ENCODE assay signal across 8 cellular contexts in genomic region chr9:94030318-94031179, GRCh38. TPM values are rescaled to one million over a fixed set of nuclear protein-coding genes. Genes with fewer than 3 reads are reported as not detected.
DNase-seq lines count a peak whose midpoint lies in the region; ATAC-seq, FAIRE-seq and TF ChIP-seq lines count a peak whose summit lies in the region.

No MANE protein-coding gene starts in this region.

- H2BK5ac ChIP-seq in H1 (ENCODE audit: low read depth, low read length), result peak overlapping the region; percentile 39; the same call in 1 of the 2 replicates
- H2BK5ac ChIP-seq in mesendoderm (ENCODE audit: low read length), result no peak overlapping the region

- CTCF ChIA-PET in H1 (lab: Charles Lee; ENCODE audit: partially characterized antibody), result interaction anchor here (1.7 to 2.5 kb wide), 2 partner anchors 11 to 16 kb away, joined by 5 to 10 read pairs; no protein-coding TSS in a partner anchor

- H3K27me3 ChIP-seq in H1 (replicated peaks in 1 of 4; ENCODE audit: control insufficient read depth in 3 of 4, extremely low read depth in 1 of 4, insufficient read depth in 3 of 4, low read length in 3 of 4), result peaks cover 0 to 7% (median 1%) of the 10 kb centered on the region in 4 experiments; a peak in 4 of 7 replicates
- H3K27me3 ChIP-seq in mesendoderm (ENCODE audit: insufficient read depth, low read length, poor library complexity), result no peaks in the 10 kb centered on the region

- H2BK120ac ChIP-seq in H1 (replicated peaks; ENCODE audit: low read depth, low read length) (peak overlapping the region; percentile 45), mesendoderm (ENCODE audit: low read depth, low read length) (no peak overlapping the region)

- 2% methylated on average over 69 of the region's 97 CpGs; no CpG with 5 or more reads in 1 of the 2 experiments for WGBS in H1 (ENCODE audit: extremely low coverage in 1 of 2, insufficient coverage in 1 of 2, insufficient read length in 1 of 2, insufficient replicate concordance in 2 of 2, low coverage in 1 of 2, low lambda C conversion rate in 2 of 2, missing lambda C conversion rate in 1 of 2), 2 experiments
- WGBS in mesendoderm (ENCODE audit: extremely low coverage, insufficient coverage, low lambda C conversion rate), result no CpG with 5 or more reads among the region's 97 CpGs

- H3K36me3 Mint-ChIP-seq in CD14-positive monocyte, result peaks cover 0 to 2% of the 10 kb centered on the region in 2 donors

- TF ChIP-seq RAD21 in H1 (IDR thresholded peaks at IDR 0.05 in 1 of 2, conservative IDR thresholded peaks at IDR 0.05 in 1 of 2; ENCODE audit: low read depth in 2 of 2, low read length in 2 of 2), result no peak

- H3K4me2 ChIP-seq in H1 (ENCODE audit: insufficient read depth in 1 of 2, low read depth in 2 of 2, low read length in 2 of 2) (peak overlapping the region; percentile 52 to 89), mesendoderm (ENCODE audit: low read length) (peak overlapping the region; percentile 94)

- H4K5ac ChIP-seq in H1 (ENCODE audit: insufficient read length, low read depth, low read length) (peak overlapping the region; percentile 85), mesendoderm (ENCODE audit: low read length) (no peak overlapping the region)

- H3K36me3 ChIP-seq in H1 (ENCODE audit: control insufficient read depth in 2 of 4, insufficient read depth in 4 of 4, low read length in 3 of 4), result no peaks in the 10 kb centered on the region
- no peaks in the 10 kb centered on the region for H3K36me3 ChIP-seq in mesendoderm (ENCODE audit: control insufficient read depth, insufficient read depth, low read length)

- peaks cover 4 to 14% (median 11%) of the 10 kb centered on the region in 3 donors for H3K27me3 Mint-ChIP-seq in CD14-positive monocyte (ENCODE audit: low read depth in 3 of 3)

- POLR2A ChIA-PET in H1 (lab: Charles Lee; ENCODE audit: partially characterized antibody), result interaction anchor here (0.5 to 1.9 kb wide), 4 partner anchors 26 to 602 kb away, joined by 3 to 6 read pairs (median 3); no protein-coding TSS in a partner anchor

- no peak overlapping the region for H2AK5ac ChIP-seq in H1 (ENCODE audit: low read depth, low read length)
- H2AK5ac ChIP-seq in mesendoderm (ENCODE audit: low read length), result no peak overlapping the region

- H4K8ac ChIP-seq in H1 (ENCODE audit: extremely low read depth, insufficient read depth, low read length), result peak overlapping the region; percentile 82
- H4K8ac ChIP-seq in mesendoderm (ENCODE audit: low read depth, low read length), result no peak overlapping the region

- no peaks in the 10 kb centered on the region for H3K79me1 ChIP-seq in H1 (ENCODE audit: low read depth, low read length)
- H3K79me1 ChIP-seq in mesendoderm (ENCODE audit: low read length), result no peaks in the 10 kb centered on the region

- peak overlapping the region; percentile 96 for H4K91ac ChIP-seq in H1 (replicated peaks; ENCODE audit: insufficient read length, low read length)

- H3K79me2 ChIP-seq in H1 (ENCODE audit: control insufficient read depth in 1 of 2, insufficient read depth in 2 of 2, low read length in 2 of 2), result no peaks in the 10 kb centered on the region
- no peaks in the 10 kb centered on the region for H3K79me2 ChIP-seq in mesendoderm (ENCODE audit: control insufficient read depth, insufficient read depth, low read length)

- H3K18ac ChIP-seq in H1 (ENCODE audit: extremely low read depth, low read length) (peak overlapping the region; percentile 91), mesendoderm (ENCODE audit: low read length) (peak overlapping the region; percentile 20)

- H3K27ac ChIP-seq in H1 (ENCODE audit: low read depth, low read length), result peak overlapping the region; percentile 50; the same call in 1 of the 2 replicates
- H3K27ac ChIP-seq in mesendoderm (ENCODE audit: low read depth, low read length), result no peak overlapping the region

- peak; percentile 82 to 87 for TF ChIP-seq POLR2A in H1 (IDR thresholded peaks at IDR 0.05; ENCODE audit: control extremely low read depth in 1 of 2, low read depth in 2 of 2, low read length in 2 of 2)

- FAIRE-seq in H1 (lab: Jason Lieb, UNC), result no peak

- no peak overlapping the region for H3K23ac ChIP-seq in H1 (ENCODE audit: insufficient read length)
- peak overlapping the region; percentile 94 for H3K23ac ChIP-seq in mesendoderm (ENCODE audit: low read length)

- TF ChIP-seq CTCF in CD14-positive monocyte (IDR thresholded peaks at IDR 0.05), result no peak
- no peak for TF ChIP-seq CTCF in H1 (IDR thresholded peaks at IDR 0.05; ENCODE audit: control extremely low read depth in 1 of 3, insufficient read depth in 1 of 3, low read depth in 1 of 3, low read length in 3 of 3)

- H3K4me1 ChIP-seq in H1 (replicated peaks in 1 of 4; ENCODE audit: control insufficient read depth in 3 of 4, insufficient read depth in 4 of 4, low read length in 3 of 4) (no peaks in the 10 kb centered on the region), mesendoderm (ENCODE audit: control insufficient read depth, low read depth, low read length) (no peaks in the 10 kb centered on the region)

- H2BK15ac ChIP-seq in H1 (ENCODE audit: low read length), result no peak overlapping the region
- H2BK15ac ChIP-seq in mesendoderm (replicated peaks; ENCODE audit: low read depth), result no peak overlapping the region

- H3K23me2 ChIP-seq in H1 (ENCODE audit: low read depth, low read length), result no peaks in the 10 kb centered on the region; the same call in none of the 2 replicates

- peak overlapping the region; percentile 88 for H3K56ac ChIP-seq in H1 (replicated peaks; ENCODE audit: insufficient read length, low read depth, low read length)
- H3K56ac ChIP-seq in mesendoderm (ENCODE audit: low read length), result peak overlapping the region; percentile 97

- H3K4ac ChIP-seq in H1 (replicated peaks; ENCODE audit: insufficient read length, low read depth, low read length), result no peak overlapping the region
- H3K4ac ChIP-seq in mesendoderm (ENCODE audit: low read depth, low read length), result peak overlapping the region; percentile 17

- H3K4me1 Mint-ChIP-seq in CD14-positive monocyte, result peaks cover 16% of the 10 kb centered on the region

- peaks cover 14 to 22% of the 10 kb centered on the region in 2 experiments for H3K9me3 ChIP-seq in H1 (ENCODE audit: insufficient read depth in 2 of 2, low read depth in 1 of 2, low read length in 1 of 2)

- no peak overlapping the region for H2BK12ac ChIP-seq in H1 (ENCODE audit: low read depth, low read length)

- H3K4me3 ChIP-seq in H1 (ENCODE audit: extremely low read depth in 1 of 4, insufficient read depth in 2 of 4, low read depth in 3 of 4, low read length in 4 of 4), result peak overlapping the region; percentile 54 to 80 (median 76)
- peak overlapping the region; percentile 65 for H3K4me3 ChIP-seq in mesendoderm (ENCODE audit: low read length)

- DNase-seq in CD14-positive monocyte (ENCODE audit: low spot score), result peak; percentile 69
- DNase-seq in NCI-H69 (lab: John Stamatoyannopoulos, UW), result peak; percentile 93
- DNase-seq in activated CD8-positive, alpha-beta memory T cell treated with anti-CD3 and anti-CD28 coated beads for 1 hour (ENCODE audit: extremely low read depth in 1 of 2, low read depth in 1 of 2), result peak; percentile 38 to 68
- peak; percentile 43 to 89 for DNase-seq in H1 (ENCODE audit: low read depth in 1 of 2, low spot score in 2 of 2)
- peak; percentile 91 for DNase-seq in mesendoderm
- DNase-seq in stimulated activated CD8-positive, alpha-beta memory T cell treated with anti-CD3 and anti-CD28 coated beads, Interleukin-15, amount 100 ng/mL, for 1 hour (ENCODE audit: low read depth), result peak; percentile 58

- H3K9ac ChIP-seq in H1 (replicated peaks in 1 of 4; ENCODE audit: extremely low read depth in 1 of 4, low read depth in 3 of 4, low read length in 3 of 4), result peak overlapping the region; percentile 61 to 86 (median 79); a peak in 5 of 7 replicates
- peak overlapping the region; percentile 93 for H3K9ac ChIP-seq in mesendoderm (ENCODE audit: low read length)

- no peak overlapping the region for H3K14ac ChIP-seq in H1 (ENCODE audit: insufficient read length)

- no peak overlapping the region for H2BK20ac ChIP-seq in H1 (ENCODE audit: low read length)

- H3K27ac Mint-ChIP-seq in CD14-positive monocyte, result peak overlapping the region; percentile 88 to 96 (median 90)

- ATAC-seq in GM19324 (IDR thresholded peaks at IDR 0.05; ENCODE audit: low FRiP score, unreplicated experiment), result peak; percentile 100
- ATAC-seq in HG03460 (IDR thresholded peaks at IDR 0.05; ENCODE audit: unreplicated experiment), result peak; percentile 99

- H3K9me3 Mint-ChIP-seq in CD14-positive monocyte, result peaks cover 2 to 14% (median 8%) of the 10 kb centered on the region in 7 donors

- H2AFZ ChIP-seq in H1 (ENCODE audit: low read length), result peak overlapping the region; percentile 98

- no peaks in the 10 kb centered on the region for H4K20me1 ChIP-seq in H1 (replicated peaks in 1 of 2; ENCODE audit: control insufficient read depth in 1 of 2, insufficient read depth in 2 of 2, low read length in 2 of 2)

- no peak; a peak in 1 of 3 replicates for TF ChIP-seq EP300 in H1 (IDR thresholded peaks at IDR 0.05; ENCODE audit: borderline replicate concordance in 1 of 2, low read depth in 2 of 2, low read length in 2 of 2)

- intact Hi-C loops in CD14-positive monocyte (cut with micrococcal nuclease), result loop anchor here in 1 of 2 donors (5.0 kb wide), 1 partner anchor 463 kb away; no protein-coding TSS in a partner anchor

- H3K4me3 Mint-ChIP-seq in CD14-positive monocyte, result peak overlapping the region; percentile 96 to 99

TF ChIP-seq in H1, 55 proteins besides CTCF, POLR2A, EP300 and RAD21 (continues in another document):
- TF ChIP-seq GTF2F1 (IDR thresholded peaks at IDR 0.05; ENCODE audit: borderline replicate concordance, low read depth, low read length), result peak; percentile 66; the same call in 1 of the 2 replicates
- no peak for TF ChIP-seq CHD1 (IDR thresholded peaks at IDR 0.05; ENCODE audit: low read depth, low read length)
- peak; percentile 91 for TF ChIP-seq PHF8 (conservative IDR thresholded peaks at IDR 0.05; ENCODE audit: low read depth, low read length)
- no peak for TF ChIP-seq JUN (IDR thresholded peaks at IDR 0.05; ENCODE audit: low read depth, low read length)

RNA-seq across cellular contexts. Expression of gene PTPDC1, which starts 53.7 kb away (rescaled TPM):
- polyA plus RNA-seq in CD14-positive monocyte (under 1 TPM; 0.32 to 0.95 TPM), H1 (2011; rRNA removed) (3.7 and 4.1 TPM in 2 replicates)
- total RNA-seq in H1 (2021; fragmentation: NEBNext Ultra II Directional; extraction: Animal tissue kit (Norgen Biotek cat#: 25700)), result 6.9 and 7.3 TPM in 2 replicates
- polyA plus RNA-seq in H1 (2011; cell fraction: cytosol; rRNA removed), result 6.0 TPM
- polyA plus RNA-seq in H1 (2011; cell fraction: nucleus; rRNA removed), result 7.8 TPM
- polyA plus RNA-seq in H1 (2012, experiment 1 of 2), result 3.6 to 5.2 TPM (median 4.0 TPM) in 4 replicates
- 0.38 TPM for polyA plus RNA-seq in H1 (2012, experiment 2 of 2)
- polyA plus RNA-seq in H1 (2013, experiment 1 of 2), result 6.4 TPM
- polyA plus RNA-seq in H1 (2013, experiment 2 of 2), result 5.7 TPM
- 13.6 and 19.1 TPM in 2 replicates for polyA minus RNA-seq in H1 (2011; rRNA and poly(A)+ RNA removed)
- polyA minus RNA-seq in H1 (2011; cell fraction: cytosol; rRNA and poly(A)+ RNA removed), result 8.7 TPM
- 19.3 TPM for polyA minus RNA-seq in H1 (2011; cell fraction: nucleus; rRNA and poly(A)+ RNA removed)
- 4.1 TPM for polyA plus RNA-seq in mesendoderm (2013, experiment 1 of 2)
- 4.1 TPM for polyA plus RNA-seq in mesendoderm (2013, experiment 2 of 2)
